Comparison of ENCODE assay signal across 14 cellular contexts in genomic region chr10:53013201-53013808, GRCh38.
DNase-seq lines count a peak whose midpoint lies in the region; ATAC-seq and TF ChIP-seq lines count a peak whose summit lies in the region.
"Had no signal": no experiment of that assay in that cellular context is flagged by ENCODE, and none has a peak within 500 bp of the region (broad histone marks: within the 10 kb centered on the region; RNA-seq: fewer than 3 reads in every experiment).

No MANE protein-coding gene starts in this region.

- H3K27ac Mint-ChIP-seq in activated naive CD4-positive, alpha-beta T cell treated with anti-CD3 and anti-CD28 coated beads, Interleukin-2, amount 50 U/mL, for 72 hours = no peak overlapping the region
- H3K27ac Mint-ChIP-seq: activated CD8-positive, alpha-beta T cell treated with anti-CD3 and anti-CD28 coated beads, Interleukin-2, amount 10 ng/mL, durations not matched to agents 7 days and 5 days had no signal

- no peaks in the 10 kb centered on the region for H3K9me2 ChIP-seq in DOHH2 (replicated peaks; ENCODE audit: control insufficient read depth, low read length)

- no peaks in the 10 kb centered on the region for H3F3A ChIP-seq in DOHH2 (ENCODE audit: control insufficient read depth, insufficient read depth)

- 66 to 77% (median 70%) methylated on average over 3 of the region's 3 CpGs for WGBS in psoas muscle, 3 donors

- peak; percentile 34 for DNase-seq in SKM-1 (lab: John Stamatoyannopoulos, UW; ENCODE audit: unreplicated experiment)
- DNase-seq in NK-92 treated with Interleukin-12 subunit alpha and Interleukin-12 subunit beta, amount 100 ng/mL, for 24 hours (lab: John Stamatoyannopoulos, UW) = no peak
- DNase-seq in NCI-H2107 treated with DMSO at 0.1 percent for 48 hours (lab: John Stamatoyannopoulos, UW; ENCODE audit: unreplicated experiment) = no peak
- DNase-seq in psoas muscle = no peak
- DNase-seq in activated naive CD4-positive, alpha-beta T cell treated with anti-CD3 and anti-CD28 coated beads, Interleukin-2, amount 50 U/mL, for 72 hours (ENCODE audit: low spot score in 2 of 2) = no peak
- DNase-seq: activated CD8-positive, alpha-beta T cell treated with anti-CD3 and anti-CD28 coated beads, Interleukin-2, amount 10 ng/mL, durations not matched to agents 7 days and 5 days; activated gamma-delta T cell treated with Interleukin-2 at 50 U/mL for 16 hours; NCI-H226; posterior cingulate gyrus; T-helper 9 cell; trophoblast cell had no signal

- no peaks in the 10 kb centered on the region for H3K36me3 ChIP-seq in DOHH2 (ENCODE audit: control insufficient read depth, low read length)
- H3K36me3 ChIP-seq in psoas muscle (ENCODE audit: insufficient read depth in 1 of 2, low read depth in 1 of 2) = no peaks in the 10 kb centered on the region

- H3K27ac ChIP-seq in DOHH2 (ENCODE audit: low read depth, low read length) (0 out of 2 replicates have a peak overlapping the region, but pooled peaks have one; percentile 19), psoas muscle (no peak overlapping the region)

- H3K79me2 ChIP-seq in DOHH2 (ENCODE audit: control insufficient read depth, low read length) = no peaks in the 10 kb centered on the region

- H3K9me3 Mint-ChIP-seq in activated naive CD4-positive, alpha-beta T cell treated with anti-CD3 and anti-CD28 coated beads, Interleukin-2, amount 50 U/mL, for 72 hours = peaks cover 6 to 10% of the 10 kb centered on the region in 2 donors

- intact Hi-C loops in psoas muscle (cut with DNase I) = no loop called here

- H3K9me3 ChIP-seq in DOHH2 (ENCODE audit: control insufficient read depth, insufficient read depth, low read length) (no peaks in the 10 kb centered on the region), psoas muscle (no peaks in the 10 kb centered on the region)

- ATAC-seq in GM21423 (IDR thresholded peaks at IDR 0.05; ENCODE audit: unreplicated experiment) = peak; percentile 66
- peak; percentile 89 for ATAC-seq in HG03196 (IDR thresholded peaks at IDR 0.05; ENCODE audit: unreplicated experiment)
- ATAC-seq in psoas muscle = no peak
- no peak for ATAC-seq in activated naive CD4-positive, alpha-beta T cell treated with anti-CD3 and anti-CD28 coated beads, Interleukin-2, amount 50 U/mL, for 72 hours
- ATAC-seq: activated CD8-positive, alpha-beta T cell treated with anti-CD3 and anti-CD28 coated beads, Interleukin-2, amount 10 ng/mL, durations not matched to agents 7 days and 5 days had no signal

- TF ChIP-seq CTCF in DOHH2 (IDR thresholded peaks at IDR 0.05; ENCODE audit: low read depth, low read length, poor library complexity, severe bottlenecking) (no peak), psoas muscle (IDR thresholded peaks at IDR 0.05) (no peak)

- no peaks in the 10 kb centered on the region for H4K20me1 ChIP-seq in DOHH2 (ENCODE audit: control insufficient read depth, insufficient read depth, low read depth, low read length)

- H3K36me3 Mint-ChIP-seq in activated naive CD4-positive, alpha-beta T cell treated with anti-CD3 and anti-CD28 coated beads, Interleukin-2, amount 50 U/mL, for 72 hours = no peaks in the 10 kb centered on the region

- no peak overlapping the region for H3K4me3 ChIP-seq in DOHH2 (ENCODE audit: low read length)
- no peak overlapping the region for H3K4me3 ChIP-seq in psoas muscle

- H3K4me1 ChIP-seq in DOHH2 (ENCODE audit: control insufficient read depth, low read length) (peaks cover 15% of the 10 kb centered on the region), psoas muscle (no peaks in the 10 kb centered on the region)

- H3K27me3 ChIP-seq in DOHH2 (ENCODE audit: control insufficient read depth, low read length) = no peaks in the 10 kb centered on the region
- no peaks in the 10 kb centered on the region for H3K27me3 ChIP-seq in psoas muscle (ENCODE audit: insufficient read depth in 3 of 3, low read length in 2 of 3)

- peak overlapping the region; percentile 14 for H3K4me2 ChIP-seq in DOHH2 (ENCODE audit: low read length)

Comparison
In these comparisons a context has a peak if more than half of its experiments do, and no peak if none do; other contexts are left out.
1. ATAC-seq: peak in GM21423 (single experiment) and HG03196 (single experiment); none in psoas muscle (0 of 4) and activated naive CD4-positive, alpha-beta T cell treated with anti-CD3 and anti-CD28 coated beads, Interleukin-2, amount 50 U/mL, for 72 hours (0 of 2).